Comparison of ENCODE assay signal across 8 cellular contexts in genomic region chr14:69693823-69694729, GRCh38.
DNase-seq lines count a peak whose midpoint lies in the region; ATAC-seq and TF ChIP-seq lines count a peak whose summit lies in the region.

No MANE protein-coding gene starts in this region.

- peak; percentile 58 for DNase-seq in NCI-H187 treated with DMSO at 0.1 percent for 48 hours (lab: John Stamatoyannopoulos, UW)
- peak; percentile 63 for DNase-seq in epithelial cell of esophagus (ENCODE audit: low read depth)
- peak; percentile 91 for DNase-seq in renal cortical epithelial cell (ENCODE audit: low read depth)
- no peak for DNase-seq in islet precursor cell
- no peak for DNase-seq in NCI-H226
- no peak for DNase-seq in UCSD-AML1 (lab: John Stamatoyannopoulos, UW; ENCODE audit: unreplicated experiment)

- no peak for TF ChIP-seq CTCF in epithelial cell of esophagus (IDR thresholded peaks at IDR 0.05; ENCODE audit: insufficient read depth, low read depth, low read length, missing control alignments)

- ATAC-seq in GM21447 (IDR thresholded peaks at IDR 0.05; ENCODE audit: unreplicated experiment) = peak; percentile 39
- no peak for ATAC-seq in HG03439 (IDR thresholded peaks at IDR 0.05; ENCODE audit: unreplicated experiment)

- H3K4me3 ChIP-seq in epithelial cell of esophagus (ENCODE audit: low read length) = no peak overlapping the region

Comparison
In these comparisons a context has a peak if more than half of its experiments do, and no peak if none do; other contexts are left out.
1. DNase-seq: peak in NCI-H187 treated with DMSO at 0.1 percent for 48 hours (single experiment), epithelial cell of esophagus (single experiment) and renal cortical epithelial cell (single experiment); none in islet precursor cell (single experiment), NCI-H226 (single experiment) and UCSD-AML1 (single experiment).